15 cellular contexts compared by ENCODE assay signal in genomic region chr19:42154471-42155323, GRCh38. TPM values are rescaled to one million over a fixed set of nuclear protein-coding genes. Genes with fewer than 3 reads are reported as not detected.
DNase-seq lines count a peak whose midpoint lies in the region; ATAC-seq, FAIRE-seq and TF ChIP-seq lines count a peak whose summit lies in the region.
"Had no signal": no experiment of that assay in that cellular context is flagged by ENCODE, and none has a peak within 500 bp of the region (broad histone marks: within the 10 kb centered on the region; RNA-seq: fewer than 3 reads in every experiment).

No MANE protein-coding gene starts in this region.

- H3K4me1 Mint-ChIP-seq in astrocyte (ENCODE audit: low read depth, unreplicated experiment) (no peaks in the 10 kb centered on the region), mesothelial cell of epicardium (no peaks in the 10 kb centered on the region)

- H3K36me3 Mint-ChIP-seq in astrocyte (ENCODE audit: low read depth, unreplicated experiment) (peaks cover 6% of the 10 kb centered on the region), mesothelial cell of epicardium (no peaks in the 10 kb centered on the region)

- peaks cover 42% of the 10 kb centered on the region for H3K27me3 ChIP-seq in astrocyte (ENCODE audit: insufficient read depth, low read length)
- H3K27me3 ChIP-seq: testis had no signal

- FAIRE-seq in A549 (lab: Jason Lieb, UNC) (peak; percentile 43), astrocyte (lab: Jason Lieb, UNC) (no peak)
- FAIRE-seq: HTR-8/SVneo had no signal

- peaks cover 1% of the 10 kb centered on the region for H3K9me3 Mint-ChIP-seq in astrocyte (ENCODE audit: unreplicated experiment)
- H3K9me3 Mint-ChIP-seq in mesothelial cell of epicardium, result no peaks in the 10 kb centered on the region

- ATAC-seq in A549 (peak; percentile 28 to 57; a peak in 3 of 6 replicates), GM21381 (IDR thresholded peaks at IDR 0.05; ENCODE audit: unreplicated experiment) (no peak)
- ATAC-seq: foreskin keratinocyte had no signal

- no peak overlapping the region for H3K9ac ChIP-seq in astrocyte (ENCODE audit: low read length)
- H3K9ac ChIP-seq: parathyroid adenoma had no signal

- WGBS in A549 (ENCODE audit: missing lambda C conversion rate), result 60% methylated on average over 15 of the region's 15 CpGs

- no peak for TF ChIP-seq POLR2A in A549 (IDR thresholded peaks at IDR 0.05; ENCODE audit: low read length)

- H3K27ac Mint-ChIP-seq in astrocyte (ENCODE audit: unreplicated experiment) (no peak overlapping the region), mesothelial cell of epicardium (no peak overlapping the region)

- H3K27me3 Mint-ChIP-seq in astrocyte (ENCODE audit: low read depth, unreplicated experiment) (peaks cover 74% of the 10 kb centered on the region), mesothelial cell of epicardium (ENCODE audit: low read depth) (peaks cover 81% of the 10 kb centered on the region)

- no peak for TF ChIP-seq EP300 in A549 (IDR thresholded peaks at IDR 0.05)

- H3K4me2 ChIP-seq in A549 (no peak overlapping the region), astrocyte (ENCODE audit: low read length) (no peak overlapping the region)

- POLR2A ChIA-PET in A549 (lab: Yijun Ruan, JAX), result no interaction called here

- TF ChIP-seq CTCF in A549 (IDR thresholded peaks at IDR 0.05), result no peak
- TF ChIP-seq CTCF in astrocyte (IDR thresholded peaks at IDR 0.05; ENCODE audit: insufficient read depth, low read depth, low read length), result no peak
- TF ChIP-seq CTCF in mesothelial cell of epicardium (IDR thresholded peaks at IDR 0.05; ENCODE audit: unreplicated experiment), result no peak

- H3K9me3 ChIP-seq in A549 (no peaks in the 10 kb centered on the region), astrocyte (ENCODE audit: insufficient read depth, low read depth, low read length) (no peaks in the 10 kb centered on the region)
- H3K9me3 ChIP-seq: testis had no signal

- peaks cover 5% of the 10 kb centered on the region for H4K20me1 ChIP-seq in astrocyte (ENCODE audit: insufficient read depth, low read length)

- no peak overlapping the region for H3K27ac ChIP-seq in A549
- no peak overlapping the region for H3K27ac ChIP-seq in astrocyte (ENCODE audit: low read depth, low read length)
- H3K27ac ChIP-seq: foreskin keratinocyte, parathyroid adenoma, testis had no signal

- CTCF ChIA-PET in A549 (lab: Yijun Ruan, JAX), result interaction anchor here (1.0 to 2.5 kb wide), 9 partner anchors 11 to 144 kb away, joined by 3 to 17 read pairs (median 4); partner anchors contain the start of gene POU2F2

- H3K4me1 ChIP-seq in A549 (no peaks in the 10 kb centered on the region), astrocyte (ENCODE audit: insufficient read depth, low read length) (no peaks in the 10 kb centered on the region)
- H3K4me1 ChIP-seq: foreskin keratinocyte, parathyroid adenoma, testis had no signal

- no peaks in the 10 kb centered on the region for H3K79me2 ChIP-seq in astrocyte (ENCODE audit: insufficient read depth, low read length)
- H3K79me2 ChIP-seq: parathyroid adenoma had no signal

- no peak for DNase-seq in A549 (ENCODE audit: low read depth in 1 of 2, low spot score in 1 of 2)
- peak; percentile 76 for DNase-seq in COLO668 (lab: John Stamatoyannopoulos, UW; ENCODE audit: unreplicated experiment)
- DNase-seq in NCI-H2227 (lab: John Stamatoyannopoulos, UW; ENCODE audit: unreplicated experiment), result peak; percentile 73
- no peak for DNase-seq in astrocyte (ENCODE audit: low read depth)
- DNase-seq in H4 (ENCODE audit: low spot score), result no peak
- no peak for DNase-seq in mesothelial cell of epicardium (ENCODE audit: low spot score in 2 of 2, unreplicated experiment in 2 of 2)
- no peak for DNase-seq in NCI-H2171 treated with DMSO at 0.1 percent for 48 hours (lab: John Stamatoyannopoulos, UW)
- DNase-seq: cortex of kidney; foreskin keratinocyte; NCI-H82; stimulated activated CD4-positive, alpha-beta T cell treated with anti-CD3 and anti-CD28 coated beads, Interleukin-4, amount 100 ng/mL, for 24 hours; testis had no signal

- no peaks in the 10 kb centered on the region for H3K36me3 ChIP-seq in astrocyte (ENCODE audit: insufficient read depth, low read length)

- no peak overlapping the region for H2AFZ ChIP-seq in astrocyte (ENCODE audit: low read depth, low read length)
- H2AFZ ChIP-seq: parathyroid adenoma had no signal

- H3K4me3 ChIP-seq in A549, result no peak overlapping the region
- H3K4me3 ChIP-seq in astrocyte (ENCODE audit: insufficient read depth, low read depth, low read length), result no peak overlapping the region
- H3K4me3 ChIP-seq: testis had no signal

- TF ChIP-seq RAD21 in A549 (conservative IDR thresholded peaks at IDR 0.05 in 1 of 2, IDR thresholded peaks at IDR 0.05 in 1 of 2), result no peak

- peak overlapping the region; percentile 13 for H3K4me3 Mint-ChIP-seq in astrocyte (ENCODE audit: unreplicated experiment)
- no peak overlapping the region for H3K4me3 Mint-ChIP-seq in mesothelial cell of epicardium

TF ChIP-seq in A549, 52 proteins besides CTCF, POLR2A, EP300 and RAD21:
- TF ChIP-seq ZC3H11A (IDR thresholded peaks at IDR 0.05), result no peak
- TF ChIP-seq SMC3 (IDR thresholded peaks at IDR 0.05), result no peak
- no peak for TF ChIP-seq HES2 (IDR thresholded peaks at IDR 0.05)
- TF ChIP-seq FOSL2 (IDR thresholded peaks at IDR 0.05), result no peak
- no peak for TF ChIP-seq FOSL2 (CRISPR knock-in tag; IDR thresholded peaks at IDR 0.05)
- no peak for TF ChIP-seq GATA3 (IDR thresholded peaks at IDR 0.05; ENCODE audit: borderline replicate concordance)
- no peak for TF ChIP-seq MYC (IDR thresholded peaks at IDR 0.05; ENCODE audit: borderline replicate concordance, low read length)
- TF ChIP-seq NFE2L2 (conservative IDR thresholded peaks at IDR 0.05; ENCODE audit: low read length), result no peak
- TF ChIP-seq HOXB5 (CRISPR knock-in tag; IDR thresholded peaks at IDR 0.05), result no peak
- no peak for TF ChIP-seq CBX8 (IDR thresholded peaks at IDR 0.05)
- no peak for TF ChIP-seq JUN (IDR thresholded peaks at IDR 0.05)
- TF ChIP-seq CBX2 (IDR thresholded peaks at IDR 0.05; ENCODE audit: borderline replicate concordance, low read depth), result no peak
- TF ChIP-seq ZNF302 (CRISPR knock-in tag; IDR thresholded peaks at IDR 0.05), result no peak
- no peak for TF ChIP-seq HDAC2 (IDR thresholded peaks at IDR 0.05)
- no peak for TF ChIP-seq HOXA7 (CRISPR knock-in tag; IDR thresholded peaks at IDR 0.05)

RNA-seq across cellular contexts. Expression of gene POU2F2, which starts 22.5 kb away (rescaled TPM):
- polyA plus RNA-seq in A549 (2011; rRNA removed) (0.15 and 0.16 TPM in 2 replicates), A549 (2017; fragmentation: RNase III; extraction: RNeasy Plus Mini Kit Qiagen cat#74134 plus additional on column Dnase treatment) (0.24 to 0.49 TPM (median 0.28 TPM) in 3 replicates)
- 0.13 and 0.14 TPM in 2 replicates for polyA plus RNA-seq in A549 (2012; cell fraction: cytosol; rRNA removed)
- 0.56 and 0.83 TPM in 2 replicates for polyA plus RNA-seq in A549 (2012; cell fraction: nucleus; rRNA removed)
- 0.58 TPM in 1 of 2 replicates, not detected in the other for polyA minus RNA-seq in A549 (2011; rRNA and poly(A)+ RNA removed)
- total RNA-seq in astrocyte (7.7 and 8.3 TPM in 2 replicates), mesothelial cell of epicardium (0.65 to 0.93 TPM (median 0.66 TPM) in 3 replicates)
- total RNA-seq in H4 (2014; rRNA removed; shearing (Covaris generic)), result 0.02 TPM in 1 of 2 replicates, not detected in the other

Comparison
In these comparisons a context has a peak if more than half of its experiments do, and no peak if none do; other contexts are left out.
1. DNase-seq: peak in COLO668 (single experiment) and NCI-H2227 (single experiment); none in A549 (0 of 2), astrocyte (single experiment), H4 (single experiment), mesothelial cell of epicardium (0 of 2) and NCI-H2171 treated with DMSO at 0.1 percent for 48 hours (single experiment).